24 cellular contexts compared by ENCODE assay signal in genomic region chr11:73030130-73030529, GRCh38.
"Had no signal": no experiment of that assay in that cellular context is flagged by ENCODE, and none has a peak within 500 bp of the region (broad histone marks: within the 10 kb centered on the region; RNA-seq: fewer than 3 reads in every experiment).

No MANE protein-coding gene starts in this region.

- ATAC-seq: activated CD8-positive, alpha-beta T cell treated with anti-CD3 and anti-CD28 coated beads, Interleukin-2, amount 10 ng/mL, durations not matched to agents 7 days and 5 days had no signal

- H3K9me3 ChIP-seq: SJSA1 had no signal

- H3K27me3 ChIP-seq: Peyer's patch, SJSA1 had no signal

- H3K4me1 ChIP-seq: Peyer's patch, SJSA1 had no signal

- DNase-seq: activated CD4-positive, alpha-beta T cell treated with anti-CD3 and anti-CD28 coated beads for 48 hours; activated CD4-positive, alpha-beta T cell treated with anti-CD3 and anti-CD28 coated beads, Interleukin-2, amount 50 U/mL, for 4 hours; activated CD4-positive, CD25-positive, alpha-beta regulatory T cell treated with anti-CD3 and anti-CD28 coated beads, Interleukin-2, amount 50 U/mL, for 72 hours; activated CD8-positive, alpha-beta memory T cell treated with anti-CD3 and anti-CD28 coated beads, Interleukin-2, amount 50 U/mL, for 48 hours; activated CD8-positive, alpha-beta T cell treated with anti-CD3 and anti-CD28 coated beads, Interleukin-2, amount 10 ng/mL, durations not matched to agents 7 days and 5 days; activated naive CD4-positive, alpha-beta T cell treated with anti-CD3 and anti-CD28 coated beads, Interleukin-2, amount 50 U/mL, for 16 hours; activated naive CD8-positive, alpha-beta T cell treated with anti-CD3 and anti-CD28 coated beads, Interleukin-2, amount 10 ng/mL, durations not matched to agents 7 days and 5 days; activated T-cell treated with anti-CD3 and anti-CD28 coated beads, Interleukin-2, amount 50 U/mL, for 1 hour; amygdala; NCI-H1092; NCI-H1417; NCI-H1930; NCI-H2171 treated with DMSO at 0.1 percent for 48 hours; NCI-H226; NCI-H510A; NCI-H526 treated with DMSO at 0.1 percent for 48 hours; NCI-H82; Peyer's patch; SHP77 had no signal

- H3K4me3 Mint-ChIP-seq: activated CD8-positive, alpha-beta T cell treated with anti-CD3 and anti-CD28 coated beads, Interleukin-2, amount 10 ng/mL, durations not matched to agents 7 days and 5 days; activated naive CD8-positive, alpha-beta T cell treated with anti-CD3 and anti-CD28 coated beads, Interleukin-2, amount 10 ng/mL, durations not matched to agents 7 days and 5 days; brain; central memory CD8-positive, alpha-beta T cell; T-helper 1 cell treated with Interleukin-12 subunit alpha and Interleukin-12 subunit beta and Interleukin-4 antibody, amounts not matched to agents 30 μg/mL and 1 μg/mL, for 36 hours had no signal

- H3K36me3 ChIP-seq: Peyer's patch, SJSA1 had no signal

- H3K27me3 Mint-ChIP-seq: activated naive CD8-positive, alpha-beta T cell treated with anti-CD3 and anti-CD28 coated beads, Interleukin-2, amount 10 ng/mL, durations not matched to agents 7 days and 5 days; brain; central memory CD8-positive, alpha-beta T cell had no signal

- H3K4me3 ChIP-seq: Peyer's patch, SJSA1 had no signal

- H3K27ac ChIP-seq: Peyer's patch, RWPE1, SJSA1 had no signal

- H3K27ac Mint-ChIP-seq: activated CD8-positive, alpha-beta T cell treated with anti-CD3 and anti-CD28 coated beads, Interleukin-2, amount 10 ng/mL, durations not matched to agents 7 days and 5 days; activated naive CD8-positive, alpha-beta T cell treated with anti-CD3 and anti-CD28 coated beads, Interleukin-2, amount 10 ng/mL, durations not matched to agents 7 days and 5 days; T-helper 1 cell treated with Interleukin-12 subunit alpha and Interleukin-12 subunit beta and Interleukin-4 antibody, amounts not matched to agents 30 μg/mL and 1 μg/mL, for 36 hours had no signal
